12 cellular contexts compared by ENCODE assay signal in genomic region chr7:94056796-94057207, GRCh38. TPM values are rescaled to one million over a fixed set of nuclear protein-coding genes. Genes with fewer than 3 reads are reported as not detected.
DNase-seq lines count a peak whose midpoint lies in the region; ATAC-seq and TF ChIP-seq lines count a peak whose summit lies in the region.
"Had no signal": no experiment of that assay in that cellular context is flagged by ENCODE, and none has a peak within 500 bp of the region (broad histone marks: within the 10 kb centered on the region; RNA-seq: fewer than 3 reads in every experiment).

No MANE protein-coding gene starts in this region.

- peaks cover 25% of the 10 kb centered on the region for H3K4me1 Mint-ChIP-seq in neural progenitor cell

- H3K27ac Mint-ChIP-seq in neural progenitor cell = peak overlapping the region; percentile 54
- H3K27ac Mint-ChIP-seq: effector memory CD8-positive, alpha-beta T cell had no signal

- H3K79me2 ChIP-seq in neural progenitor cell (ENCODE audit: low read depth) = no peaks in the 10 kb centered on the region

- H4K20me1 ChIP-seq in neural progenitor cell (ENCODE audit: low read depth) = no peaks in the 10 kb centered on the region

- no peaks in the 10 kb centered on the region for H3K9me3 Mint-ChIP-seq in neural progenitor cell
- H3K9me3 Mint-ChIP-seq: effector memory CD8-positive, alpha-beta T cell had no signal

- H3K36me3 Mint-ChIP-seq in neural progenitor cell = no peaks in the 10 kb centered on the region

- TF ChIP-seq POLR2A in vagina (IDR thresholded peaks at IDR 0.05) = no peak

- no peak overlapping the region for H3K4me2 ChIP-seq in neural progenitor cell

- no peak for TF ChIP-seq CTCF in brain microvascular endothelial cell (IDR thresholded peaks at IDR 0.05; ENCODE audit: low read depth, low read length, missing control alignments)
- no peak for TF ChIP-seq CTCF in neural progenitor cell (IDR thresholded peaks at IDR 0.05)
- no peak for TF ChIP-seq CTCF in vagina (IDR thresholded peaks at IDR 0.05)

- intact Hi-C loops in vagina (cut with DNase I) = no loop called here

- in situ Hi-C loops in brain microvascular endothelial cell (cut with HindIII; ENCODE audit: low pct_ligation_motif_present, low sequenced_read_pairs) = no loop called here

- no peak for ATAC-seq in GM19395 (IDR thresholded peaks at IDR 0.05; ENCODE audit: unreplicated experiment)
- ATAC-seq: effector memory CD8-positive, alpha-beta T cell had no signal

- H3K27me3 ChIP-seq in brain microvascular endothelial cell (replicated peaks) (no peaks in the 10 kb centered on the region), neural progenitor cell (no peaks in the 10 kb centered on the region), vagina (no peaks in the 10 kb centered on the region)

- H3K4me1 ChIP-seq in neural progenitor cell = no peaks in the 10 kb centered on the region
- no peaks in the 10 kb centered on the region for H3K4me1 ChIP-seq in vagina
- H3K4me1 ChIP-seq: left ventricle myocardium inferior had no signal

- H3K27me3 Mint-ChIP-seq in neural progenitor cell (ENCODE audit: insufficient read depth, low read depth) = no peaks in the 10 kb centered on the region

- no peaks in the 10 kb centered on the region for H3F3A ChIP-seq in neural progenitor cell (ENCODE audit: low read depth)

- H3K36me3 ChIP-seq in brain microvascular endothelial cell (replicated peaks) (no peaks in the 10 kb centered on the region), neural progenitor cell (no peaks in the 10 kb centered on the region), vagina (no peaks in the 10 kb centered on the region)
- H3K36me3 ChIP-seq: left ventricle myocardium inferior had no signal

- H3K9me3 ChIP-seq in neural progenitor cell (ENCODE audit: low read depth) (no peaks in the 10 kb centered on the region), vagina (no peaks in the 10 kb centered on the region)
- H3K9me3 ChIP-seq: left ventricle myocardium inferior had no signal

- H3K4me3 Mint-ChIP-seq in neural progenitor cell = no peak overlapping the region
- H3K4me3 Mint-ChIP-seq: effector memory CD8-positive, alpha-beta T cell had no signal

- H3K4me3 ChIP-seq in brain microvascular endothelial cell (ENCODE audit: low read depth, low read length) = no peak overlapping the region
- H3K4me3 ChIP-seq in neural progenitor cell = no peak overlapping the region
- no peak overlapping the region for H3K4me3 ChIP-seq in vagina
- H3K4me3 ChIP-seq: left ventricle myocardium inferior had no signal

- no peak overlapping the region for H2AFZ ChIP-seq in neural progenitor cell (replicated peaks)

- H3K27ac ChIP-seq in brain microvascular endothelial cell = peak overlapping the region; percentile 20
- H3K27ac ChIP-seq in neural progenitor cell = no peak overlapping the region
- H3K27ac ChIP-seq in vagina = no peak overlapping the region
- H3K27ac ChIP-seq: left ventricle myocardium inferior had no signal

- no peak overlapping the region for H3K9ac ChIP-seq in neural progenitor cell

- DNase-seq in ELF-1 (ENCODE audit: low read depth, low spot score) = peak; percentile 30
- DNase-seq in NCI-H460 (ENCODE audit: extremely low read depth, low read depth) = peak; percentile 82
- peak; percentile 82 for DNase-seq in brain microvascular endothelial cell
- DNase-seq in neural progenitor cell (ENCODE audit: low spot score) = peak; percentile 43
- no peak for DNase-seq in GDM1 (lab: John Stamatoyannopoulos, UW)
- no peak for DNase-seq in vagina (ENCODE audit: extremely low spot score in 2 of 2)
- no peak for DNase-seq in GM19238 (ENCODE audit: insufficient read length, low spot score)
- DNase-seq: activated gamma-delta T cell; effector memory CD8-positive, alpha-beta T cell; Karpas-422; left ventricle myocardium inferior had no signal

RNA-seq across cellular contexts. Expression of gene BET1, which starts 52.6 kb away (rescaled TPM):
- 38.3 and 43.2 TPM in 2 replicates for total RNA-seq in NCI-H460 (2014; rRNA removed; shearing (Covaris generic))
- polyA plus RNA-seq in NCI-H460 (2014; cell fraction: nucleus; rRNA removed) = 36.7 and 44.0 TPM in 2 replicates
- total RNA-seq in neural progenitor cell (ENCODE audit: low replicate concordance) = 43.8 and 60.7 TPM in 2 replicates
- total RNA-seq in vagina = 22.1 TPM

Comparison
In these comparisons a context has a peak if more than half of its experiments do, and no peak if none do; other contexts are left out.
1. DNase-seq: peak in ELF-1 (single experiment), NCI-H460 (single experiment), brain microvascular endothelial cell (single experiment) and neural progenitor cell (single experiment); none in GDM1 (single experiment), vagina (0 of 2) and GM19238 (single experiment).